8 cellular contexts compared by ENCODE assay signal in genomic region chr12:24960222-24960855, GRCh38. TPM values are rescaled to one million over a fixed set of nuclear protein-coding genes. Genes with fewer than 3 reads are reported as not detected.
DNase-seq lines count a peak whose midpoint lies in the region; ATAC-seq lines count a peak whose summit lies in the region.

No MANE protein-coding gene starts in this region.

- peaks cover 18% of the 10 kb centered on the region for H3K4me1 Mint-ChIP-seq in stimulated activated naive CD8-positive, alpha-beta T cell treated with anti-CD3 and anti-CD28 coated beads, Interleukin-15, amount 100 ng/mL, for 72 hours

- no peak overlapping the region for H3K4me3 Mint-ChIP-seq in stimulated activated naive CD8-positive, alpha-beta T cell treated with anti-CD3 and anti-CD28 coated beads, Interleukin-15, amount 100 ng/mL, for 72 hours

- peak overlapping the region in 1 of 2 donors; percentile 37 for H3K27ac Mint-ChIP-seq in stimulated activated naive CD8-positive, alpha-beta T cell treated with anti-CD3 and anti-CD28 coated beads, Interleukin-15, amount 100 ng/mL, for 72 hours

- peaks cover 13% of the 10 kb centered on the region for H3K27me3 Mint-ChIP-seq in stimulated activated naive CD8-positive, alpha-beta T cell treated with anti-CD3 and anti-CD28 coated beads, Interleukin-15, amount 100 ng/mL, for 72 hours

- peaks cover 14 to 16% of the 10 kb centered on the region in 2 donors for H3K9me3 Mint-ChIP-seq in stimulated activated naive CD8-positive, alpha-beta T cell treated with anti-CD3 and anti-CD28 coated beads, Interleukin-15, amount 100 ng/mL, for 72 hours

- peak; percentile 61 for ATAC-seq in Right ventricle myocardium superior (ENCODE audit: poor library complexity)
- ATAC-seq in HG02759 (IDR thresholded peaks at IDR 0.05; ENCODE audit: unreplicated experiment), result peak; percentile 85
- ATAC-seq in stimulated activated naive CD8-positive, alpha-beta T cell treated with anti-CD3 and anti-CD28 coated beads, Interleukin-15, amount 100 ng/mL, for 72 hours, result peak; percentile 84

- DNase-seq in Right ventricle myocardium superior (no peak), cardiac septum (ENCODE audit: low spot score) (no peak), NCI-H226 (peak; percentile 33), islet precursor cell (peak; percentile 87), cerebellar cortex (ENCODE audit: low spot score) (no peak)
- DNase-seq in activated naive CD4-positive, alpha-beta T cell treated with anti-CD3 and anti-CD28 coated beads, Interleukin-2, amount 50 U/mL, for 16 hours, result peak; percentile 44
- DNase-seq in stimulated activated naive CD8-positive, alpha-beta T cell treated with anti-CD3 and anti-CD28 coated beads, Interleukin-15, amount 100 ng/mL, for 72 hours, result peak; percentile 49 to 55

- intact Hi-C loops in Right ventricle myocardium superior (cut with DNase I) (no loop called here), cardiac septum (cut with DNase I) (no loop called here)

RNA-seq across cellular contexts. Expression of gene BCAT1, which starts 11.4 kb away (rescaled TPM):
- total RNA-seq in Right ventricle myocardium superior (5.1 TPM), cardiac septum (3.5 TPM)

Comparison
In these comparisons a context has a peak if more than half of its experiments do, and no peak if none do; other contexts are left out.
1. DNase-seq: peak in NCI-H226 (single experiment), activated naive CD4-positive, alpha-beta T cell treated with anti-CD3 and anti-CD28 coated beads, Interleukin-2, amount 50 U/mL, for 16 hours (single experiment), islet precursor cell (single experiment) and stimulated activated naive CD8-positive, alpha-beta T cell treated with anti-CD3 and anti-CD28 coated beads, Interleukin-15, amount 100 ng/mL, for 72 hours (2 of 2); none in Right ventricle myocardium superior (single experiment), cardiac septum (single experiment) and cerebellar cortex (single experiment).
2. Peak in every context shown above with its lines, with median percentiles within 50 percentile points of each other: ATAC-seq.